In the genomic region with DNA sequence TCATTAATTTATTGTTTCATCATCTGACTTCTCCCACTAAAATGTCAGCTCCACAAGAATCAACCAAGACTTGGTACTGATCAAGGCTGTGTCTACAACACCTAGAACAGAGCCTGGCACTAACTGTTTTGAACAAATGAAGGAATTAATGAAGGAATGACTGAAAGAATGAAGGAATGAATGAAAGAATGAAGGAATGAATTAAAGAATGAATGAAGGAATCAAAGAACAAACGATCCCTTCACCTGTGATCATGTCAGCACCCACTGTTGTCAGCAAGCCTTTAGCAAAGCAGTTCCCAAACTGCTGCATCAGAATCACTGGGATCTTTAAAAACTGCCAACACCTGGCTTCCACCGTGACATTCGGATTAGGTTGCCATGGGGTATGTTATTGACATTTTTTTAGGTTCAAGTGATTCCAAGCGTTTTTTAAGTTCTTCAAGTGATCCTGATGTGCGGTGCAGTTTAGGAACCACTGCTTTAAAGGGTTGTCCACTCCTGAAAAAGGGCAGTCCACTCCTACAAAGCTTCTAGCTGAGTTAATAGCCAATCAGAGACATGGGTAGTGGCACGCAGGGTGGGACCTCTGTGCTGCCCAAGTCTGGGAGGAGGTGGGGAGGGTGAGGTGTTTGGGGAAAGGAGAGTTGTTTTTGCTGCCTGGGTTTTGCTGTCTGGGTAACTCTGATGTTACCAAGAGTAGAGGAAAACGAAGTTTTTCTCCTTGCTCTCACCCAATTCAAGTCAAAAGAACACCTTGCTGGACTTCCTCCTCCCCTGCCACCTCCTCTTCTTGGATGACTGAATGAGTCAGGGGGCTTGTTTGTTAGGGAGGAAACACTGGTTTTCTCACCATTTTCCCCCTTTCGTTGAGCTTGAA, we compare ENCODE assay signal across 2 cellular contexts.
TF ChIP-seq lines count a peak whose summit lies in the region.

No MANE protein-coding gene starts in this region.

TF ChIP-seq in HCT116, 20 proteins besides CTCF, POLR2A, EP300 and RAD21:
- no peak for TF ChIP-seq POLR2AphosphoS5 (IDR thresholded peaks at IDR 0.05; ENCODE audit: low read depth, low read length)
- TF ChIP-seq, protein P1, sequence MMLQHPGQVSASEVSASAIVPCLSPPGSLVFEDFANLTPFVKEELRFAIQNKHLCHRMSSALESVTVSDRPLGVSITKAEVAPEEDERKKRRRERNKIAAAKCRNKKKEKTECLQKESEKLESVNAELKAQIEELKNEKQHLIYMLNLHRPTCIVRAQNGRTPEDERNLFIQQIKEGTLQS (IDR thresholded peaks at IDR 0.05): no peak
- no peak for TF ChIP-seq SP1 (IDR thresholded peaks at IDR 0.05; ENCODE audit: low read depth)
- no peak for TF ChIP-seq REST (IDR thresholded peaks at IDR 0.05; ENCODE audit: low read depth)
- TF ChIP-seq SRF (IDR thresholded peaks at IDR 0.05; ENCODE audit: low read depth): no peak
- TF ChIP-seq EZH2 (IDR thresholded peaks at IDR 0.05): no peak
- no peak for TF ChIP-seq CEBPB (IDR thresholded peaks at IDR 0.05; ENCODE audit: low read depth)
- TF ChIP-seq SIN3A (IDR thresholded peaks at IDR 0.05; ENCODE audit: low read depth): no peak
- TF ChIP-seq EZH2phosphoT487 (IDR thresholded peaks at IDR 0.05; ENCODE audit: borderline replicate concordance): no peak
- no peak for TF ChIP-seq CBX3 (IDR thresholded peaks at IDR 0.05; ENCODE audit: low read depth)
- TF ChIP-seq TCF7L2 (IDR thresholded peaks at IDR 0.05; ENCODE audit: borderline replicate concordance, extremely low read depth, insufficient read depth, insufficient read length): no peak
- TF ChIP-seq JUND (IDR thresholded peaks at IDR 0.05): no peak
- TF ChIP-seq YY1 (IDR thresholded peaks at IDR 0.05; ENCODE audit: extremely low read depth, insufficient replicate concordance, low read depth, low read length): no peak
- TF ChIP-seq ZFX (IDR thresholded peaks at IDR 0.05): no peak
- TF ChIP-seq ELF1 (IDR thresholded peaks at IDR 0.05; ENCODE audit: borderline replicate concordance, low read depth): no peak
- no peak for TF ChIP-seq MAX (IDR thresholded peaks at IDR 0.05)
- TF ChIP-seq, protein P2, sequence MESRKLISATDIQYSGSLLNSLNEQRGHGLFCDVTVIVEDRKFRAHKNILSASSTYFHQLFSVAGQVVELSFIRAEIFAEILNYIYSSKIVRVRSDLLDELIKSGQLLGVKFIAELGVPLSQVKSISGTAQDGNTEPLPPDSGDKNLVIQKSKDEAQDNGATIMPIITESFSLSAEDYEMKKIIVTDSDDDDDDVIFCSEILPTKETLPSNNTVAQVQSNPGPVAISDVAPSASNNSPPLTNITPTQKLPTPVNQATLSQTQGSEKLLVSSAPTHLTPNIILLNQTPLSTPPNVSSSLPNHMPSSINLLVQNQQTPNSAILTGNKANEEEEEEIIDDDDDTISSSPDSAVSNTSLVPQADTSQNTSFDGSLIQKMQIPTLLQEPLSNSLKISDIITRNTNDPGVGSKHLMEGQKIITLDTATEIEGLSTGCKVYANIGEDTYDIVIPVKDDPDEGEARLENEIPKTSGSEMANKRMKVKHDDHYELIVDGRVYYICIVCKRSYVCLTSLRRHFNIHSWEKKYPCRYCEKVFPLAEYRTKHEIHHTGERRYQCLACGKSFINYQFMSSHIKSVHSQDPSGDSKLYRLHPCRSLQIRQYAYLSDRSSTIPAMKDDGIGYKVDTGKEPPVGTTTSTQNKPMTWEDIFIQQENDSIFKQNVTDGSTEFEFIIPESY (IDR thresholded peaks at IDR 0.05; ENCODE audit: extremely low read depth, insufficient replicate concordance, low read length): no peak
- TF ChIP-seq FOSL1 (IDR thresholded peaks at IDR 0.05; ENCODE audit: low read depth): no peak
- no peak for TF ChIP-seq EGR1 (IDR thresholded peaks at IDR 0.05; ENCODE audit: low read depth)
- no peak for TF ChIP-seq ZNF274 (IDR thresholded peaks at IDR 0.05; ENCODE audit: low read depth, low read length)

TF ChIP-seq in K562, 482 proteins besides CTCF, POLR2A, EP300 and RAD21:
- no peak for TF ChIP-seq ZNF764 (CRISPR knock-in tag; IDR thresholded peaks at IDR 0.05; ENCODE audit: low read depth)
- peak; percentile 96 for TF ChIP-seq ZNF24 (IDR thresholded peaks at IDR 0.05)
